ENCODE assay signal across 8 cellular contexts in the genomic region with DNA sequence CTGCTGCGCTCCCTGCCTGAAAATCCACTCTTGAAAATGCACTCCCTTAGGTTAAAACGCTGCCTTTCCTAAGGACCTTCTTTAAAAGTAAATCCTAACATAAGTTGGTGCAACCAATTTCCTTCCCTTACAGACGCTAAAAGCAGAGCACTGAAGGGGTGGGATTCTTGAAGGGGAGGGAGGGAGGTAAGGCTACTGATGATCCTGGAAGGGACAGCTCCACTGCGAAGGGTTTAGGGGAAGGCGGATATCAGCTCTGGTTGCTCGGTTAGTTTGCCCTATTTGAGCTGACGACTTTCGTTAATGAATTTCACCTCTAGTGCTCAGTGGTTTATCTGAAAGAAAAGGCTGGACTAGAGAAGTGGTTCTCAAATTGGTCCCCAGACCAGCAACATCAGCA. TPM values are rescaled to one million over a fixed set of nuclear protein-coding genes. Genes with fewer than 3 reads are reported as not detected.
DNase-seq lines count a peak whose midpoint lies in the region; ATAC-seq and TF ChIP-seq lines count a peak whose summit lies in the region.

No MANE protein-coding gene starts in this region.

- TF ChIP-seq CTCF in GM12865 (IDR thresholded peaks at IDR 0.05; ENCODE audit: insufficient read depth, low read depth, low read length, missing control alignments) (no peak), WI38 (IDR thresholded peaks at IDR 0.05; ENCODE audit: low read depth, low read length) (no peak), glutamatergic neuron (IDR thresholded peaks at IDR 0.05; ENCODE audit: partially characterized antibody, unreplicated experiment) (no peak)

- H3K4me3 Mint-ChIP-seq in glutamatergic neuron (ENCODE audit: unreplicated experiment) = peak overlapping the region; percentile 52

- H3K9me3 Mint-ChIP-seq in glutamatergic neuron (ENCODE audit: unreplicated experiment) = no peaks in the 10 kb centered on the region

- H3K4me3 ChIP-seq in GM12865 (ENCODE audit: low read depth, low read length) = peak overlapping the region; percentile 21
- peak overlapping the region; percentile 49 for H3K4me3 ChIP-seq in WI38 (ENCODE audit: low read depth, low read length)

- DNase-seq in GM12865 (ENCODE audit: low read depth) (no peak), glutamatergic neuron (no peak), sciatic nerve (ENCODE audit: low spot score) (no peak), COLO668 (lab: John Stamatoyannopoulos, UW; ENCODE audit: unreplicated experiment) (no peak), NCI-H1930 (lab: John Stamatoyannopoulos, UW) (no peak), OCI-M2 (lab: John Stamatoyannopoulos, UW; ENCODE audit: unreplicated experiment) (no peak), AML-193 (lab: John Stamatoyannopoulos, UW) (no peak)

- H3K27ac Mint-ChIP-seq in glutamatergic neuron (ENCODE audit: unreplicated experiment) = no peak overlapping the region

- peak; percentile 51 for ATAC-seq in sciatic nerve

- intact Hi-C loops in sciatic nerve (cut with DNase I) = no loop called here

- no peaks in the 10 kb centered on the region for H3K36me3 Mint-ChIP-seq in glutamatergic neuron (ENCODE audit: unreplicated experiment)

- H3K4me1 Mint-ChIP-seq in glutamatergic neuron (ENCODE audit: low read depth, unreplicated experiment) = no peaks in the 10 kb centered on the region

- peaks cover 3% of the 10 kb centered on the region for H3K27me3 Mint-ChIP-seq in glutamatergic neuron (ENCODE audit: unreplicated experiment)

RNA-seq across cellular contexts. Expression of a gene that starts 49.7 kb away (rescaled TPM):
- not detected for total RNA-seq in glutamatergic neuron (ENCODE audit: unreplicated experiment)
- total RNA-seq in sciatic nerve = 0.31 TPM

RNA-seq across cellular contexts. Expression of a gene that starts 51.7 kb away (rescaled TPM):
- not detected for total RNA-seq in glutamatergic neuron (ENCODE audit: unreplicated experiment)
- 5.5 TPM for total RNA-seq in sciatic nerve
